ENCODE assay signal across 16 cellular contexts in the genomic region with DNA sequence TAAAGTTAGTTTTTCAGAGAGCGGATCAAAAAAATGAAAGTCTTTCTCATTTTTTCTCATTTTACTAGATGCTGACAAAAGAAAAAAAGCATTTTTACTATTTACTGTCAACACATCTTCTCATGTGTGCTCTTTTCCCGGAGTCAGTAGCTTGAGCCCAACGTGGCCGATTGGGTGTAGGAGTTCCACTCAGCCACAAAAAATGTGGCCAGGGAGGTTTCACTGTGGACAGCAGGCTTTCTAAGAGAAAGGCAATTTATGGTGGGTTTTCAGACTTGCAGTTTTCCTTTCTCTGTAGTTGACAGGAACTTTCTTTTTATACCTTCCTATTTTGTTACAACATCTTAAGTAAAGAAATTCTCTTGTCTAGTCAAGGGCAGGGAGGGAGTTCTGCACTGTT.
"Had no signal": no experiment of that assay in that cellular context is flagged by ENCODE, and none has a peak within 500 bp of the region (broad histone marks: within the 10 kb centered on the region; RNA-seq: fewer than 3 reads in every experiment).

No MANE protein-coding gene starts in this region.

- H3K27ac Mint-ChIP-seq: natural killer cell treated with Interleukin-12 subunit alpha and Interleukin-12 subunit beta and Interleukin-15 and Interleukin-18, amount 100 ng/mL, for 72 hours had no signal

- H3K27me3 ChIP-seq: heart left ventricle, right atrium auricular region, sigmoid colon, stomach, transverse colon had no signal

- ATAC-seq: mucosa of descending colon; natural killer cell treated with Interleukin-12 subunit alpha and Interleukin-12 subunit beta and Interleukin-15 and Interleukin-18, amount 100 ng/mL, for 72 hours had no signal

- H3K4me3 Mint-ChIP-seq: natural killer cell treated with Interleukin-12 subunit alpha and Interleukin-12 subunit beta and Interleukin-15 and Interleukin-18, amount 100 ng/mL, for 72 hours had no signal

- H3K4me1 ChIP-seq: right atrium auricular region, sigmoid colon, stomach, transverse colon had no signal

- DNase-seq: central memory CD4-positive, alpha-beta T cell; effector memory CD4-positive, alpha-beta T cell; hippocampal formation; kidney glomerular epithelial cell; mucosa of descending colon; sigmoid colon; stimulated activated CD4-positive, alpha-beta T cell treated with anti-CD3 and anti-CD28 coated beads, Interleukin-12 subunit alpha, Interleukin-12 subunit beta, amount 100 ng/mL, for 4 hours; stimulated activated naive CD4-positive, alpha-beta T cell; stomach; substantia nigra; transverse colon had no signal

- H3K4me3 ChIP-seq: heart left ventricle, mucosa of descending colon, right atrium auricular region, sigmoid colon, skin epidermis, stomach, thoracic aorta, transverse colon had no signal

- H3K36me3 ChIP-seq: thoracic aorta, transverse colon had no signal

- H3K9me3 ChIP-seq: heart left ventricle, mucosa of descending colon, right atrium auricular region, sigmoid colon, stomach, thoracic aorta, transverse colon had no signal

- H3K27ac ChIP-seq: heart left ventricle, right atrium auricular region, sigmoid colon, skin epidermis, stomach, thoracic aorta, transverse colon had no signal

- H3K9me3 Mint-ChIP-seq: natural killer cell treated with Interleukin-12 subunit alpha and Interleukin-12 subunit beta and Interleukin-15 and Interleukin-18, amount 100 ng/mL, for 72 hours had no signal

- H3K36me3 Mint-ChIP-seq: natural killer cell treated with Interleukin-12 subunit alpha and Interleukin-12 subunit beta and Interleukin-15 and Interleukin-18, amount 100 ng/mL, for 72 hours had no signal

- H3K27me3 Mint-ChIP-seq: natural killer cell treated with Interleukin-12 subunit alpha and Interleukin-12 subunit beta and Interleukin-15 and Interleukin-18, amount 100 ng/mL, for 72 hours had no signal
